ENCODE assay signal across 10 cellular contexts in the genomic region with DNA sequence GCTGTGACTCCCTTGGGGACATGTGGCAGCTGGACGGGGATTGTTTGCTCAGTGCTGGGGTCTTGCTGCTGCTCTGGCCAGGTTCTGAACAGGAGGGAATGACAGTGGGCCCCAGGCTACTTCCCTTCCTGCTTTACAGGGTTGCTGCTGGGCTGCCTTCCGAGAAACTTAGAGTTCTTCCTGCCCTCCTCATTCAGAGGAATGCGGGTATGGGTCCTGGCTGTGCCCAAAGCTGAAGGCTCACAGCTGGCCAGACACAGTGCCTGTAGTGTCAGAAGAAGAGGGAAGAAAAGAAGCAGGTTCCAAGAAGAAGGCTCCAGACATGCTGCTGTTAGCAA.
DNase-seq lines count a peak whose midpoint lies in the region; ATAC-seq and TF ChIP-seq lines count a peak whose summit lies in the region.
"Had no signal": no experiment of that assay in that cellular context is flagged by ENCODE, and none has a peak within 500 bp of the region (broad histone marks: within the 10 kb centered on the region; RNA-seq: fewer than 3 reads in every experiment).

No MANE protein-coding gene starts in this region.

- peak; percentile 87 for ATAC-seq in left lung

- no peak for TF ChIP-seq CTCF in left lung (IDR thresholded peaks at IDR 0.05)
- no peak for TF ChIP-seq CTCF in tibial artery (IDR thresholded peaks at IDR 0.05)
- no peak for TF ChIP-seq CTCF in GM13976 (IDR thresholded peaks at IDR 0.05; ENCODE audit: borderline replicate concordance, control extremely low read depth, extremely low read depth, insufficient read depth, missing control alignments)

- H3K36me3 ChIP-seq in left lung (peaks cover 0 to 7% of the 10 kb centered on the region in 2 donors), tibial artery (peaks cover 9 to 11% (median 9%) of the 10 kb centered on the region in 3 donors)

- H3K9me3 ChIP-seq in left lung = no peaks in the 10 kb centered on the region
- no peaks in the 10 kb centered on the region for H3K9me3 ChIP-seq in tibial artery

- DNase-seq in KBM-7 (peak; percentile 52), dedifferentiated amniotic fluid mesenchymal stem cell (ENCODE audit: extremely low spot score) (peak; percentile 53), left lung (peak in 1 of 2 donors; percentile 53), tibial artery (no peak), globus pallidus (ENCODE audit: low spot score) (no peak), GM13976 (ENCODE audit: low spot score) (no peak)
- no peak for DNase-seq in activated CD4-positive, alpha-beta T cell treated with anti-CD3 and anti-CD28 coated beads for 1 hour
- DNase-seq: activated naive CD8-positive, alpha-beta T cell treated with anti-CD3 and anti-CD28 coated beads, Interleukin-2, amount 10 ng/mL, durations not matched to agents 7 days and 5 days; head of caudate nucleus; PC-9 had no signal

- no peaks in the 10 kb centered on the region for H3K27me3 ChIP-seq in left lung
- no peaks in the 10 kb centered on the region for H3K27me3 ChIP-seq in tibial artery

- H3K4me3 ChIP-seq in left lung (no peak overlapping the region), tibial artery (no peak overlapping the region)
- H3K4me3 ChIP-seq: PC-9 had no signal

- in situ Hi-C loops in KBM-7 (cut with MboI; ENCODE audit: low pct_unique_long_range_greater_than_20kb, low sequenced_read_pairs) (loop anchor here (25.0 kb wide), 1 partner anchor 457 kb away; no protein-coding TSS in a partner anchor), GM13976 (cut with MboI; ENCODE audit: low sequenced_read_pairs, unreplicated experiment) (loop anchor here (25.0 kb wide), 1 partner anchor 457 kb away; no protein-coding TSS in a partner anchor)

- intact Hi-C loops in left lung (cut with DNase I) = no loop called here
- intact Hi-C loops in tibial artery (cut with DNase I; ENCODE audit: low total_unique reads) = no loop called here

- H3K4me1 ChIP-seq in left lung = peaks cover 11 to 21% of the 10 kb centered on the region in 2 donors
- peaks cover 0 to 33% (median 28%) of the 10 kb centered on the region in 4 donors for H3K4me1 ChIP-seq in tibial artery

- H3K27ac ChIP-seq in left lung (peak overlapping the region; percentile 30 to 65), tibial artery (peak overlapping the region; percentile 77 to 78)
- H3K27ac ChIP-seq: PC-9 had no signal

Comparison
In these comparisons a context has a peak if more than half of its experiments do, and no peak if none do; other contexts are left out.
1. DNase-seq: peak in KBM-7 (single experiment) and dedifferentiated amniotic fluid mesenchymal stem cell (single experiment); none in tibial artery (0 of 2), activated CD4-positive, alpha-beta T cell treated with anti-CD3 and anti-CD28 coated beads for 1 hour (single experiment), globus pallidus (single experiment) and GM13976 (single experiment).